In the genomic region with DNA sequence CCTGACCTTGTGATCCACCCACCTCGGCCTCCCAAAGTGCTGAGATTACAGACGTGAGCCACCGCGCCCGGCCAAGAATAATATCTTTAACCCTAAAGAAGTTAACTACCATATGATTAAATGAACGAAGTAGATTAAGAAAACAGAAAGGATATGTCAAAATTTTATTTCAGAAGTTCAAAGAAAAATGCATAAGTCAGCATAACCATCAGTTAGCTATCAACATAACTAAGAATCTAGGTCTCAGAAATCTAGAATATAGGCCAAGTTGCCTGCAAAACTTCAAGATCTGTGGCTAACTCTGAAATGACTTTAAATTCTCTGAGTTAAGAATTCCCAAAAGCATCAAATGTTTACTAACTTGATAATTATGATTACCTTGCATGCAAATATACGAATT, we compare ENCODE assay signal across 19 cellular contexts. TPM values are rescaled to one million over a fixed set of nuclear protein-coding genes. Genes with fewer than 3 reads are reported as not detected.
DNase-seq lines count a peak whose midpoint lies in the region; ATAC-seq, FAIRE-seq and TF ChIP-seq lines count a peak whose summit lies in the region.
"Had no signal": no experiment of that assay in that cellular context is flagged by ENCODE, and none has a peak within 500 bp of the region (broad histone marks: within the 10 kb centered on the region; RNA-seq: fewer than 3 reads in every experiment).

No MANE protein-coding gene starts in this region.

- H3K14ac ChIP-seq in H1 (ENCODE audit: insufficient read length): no peak overlapping the region

- no peaks in the 10 kb centered on the region for H3K4me1 Mint-ChIP-seq in activated naive CD4-positive, alpha-beta T cell treated with anti-CD3 and anti-CD28 coated beads, Interleukin-2, amount 10 ng/mL, durations not matched to agents 7 days and 5 days
- H3K4me1 Mint-ChIP-seq in activated naive CD4-positive, alpha-beta T cell treated with anti-CD3 and anti-CD28 coated beads for 36 hours (ENCODE audit: low read depth): no peaks in the 10 kb centered on the region
- H3K4me1 Mint-ChIP-seq in Caco-2 (ENCODE audit: low read depth, unreplicated experiment): no peaks in the 10 kb centered on the region
- H3K4me1 Mint-ChIP-seq: GM23338 had no signal

- H3K9me3 Mint-ChIP-seq in activated naive CD4-positive, alpha-beta T cell treated with anti-CD3 and anti-CD28 coated beads, Interleukin-2, amount 10 ng/mL, durations not matched to agents 7 days and 5 days: no peaks in the 10 kb centered on the region
- no peaks in the 10 kb centered on the region for H3K9me3 Mint-ChIP-seq in activated naive CD4-positive, alpha-beta T cell treated with anti-CD3 and anti-CD28 coated beads for 36 hours
- H3K9me3 Mint-ChIP-seq in Caco-2 (ENCODE audit: unreplicated experiment): no peaks in the 10 kb centered on the region
- H3K9me3 Mint-ChIP-seq: CD4-positive, alpha-beta T cell; GM23338; HFFc6 had no signal

- no peak for TF ChIP-seq RAD21 in H1 (IDR thresholded peaks at IDR 0.05 in 1 of 2, conservative IDR thresholded peaks at IDR 0.05 in 1 of 2; ENCODE audit: low read depth in 2 of 2, low read length in 2 of 2)

- no peaks in the 10 kb centered on the region; a peak in 1 of 4 replicates for H3K79me2 ChIP-seq in H1 (ENCODE audit: control insufficient read depth in 1 of 2, insufficient read depth in 2 of 2, low read length in 2 of 2)

- H3K9me3 ChIP-seq in Caco-2 (no peaks in the 10 kb centered on the region), H1 (ENCODE audit: insufficient read depth in 2 of 2, low read depth in 1 of 2, low read length in 1 of 2) (no peaks in the 10 kb centered on the region)

- no peak overlapping the region for H3K27ac ChIP-seq in H1 (ENCODE audit: low read depth, low read length)
- H3K27ac ChIP-seq: 22Rv1, C4-2B had no signal

- TF ChIP-seq POLR2A in H1 (IDR thresholded peaks at IDR 0.05; ENCODE audit: control extremely low read depth in 1 of 2, low read depth in 2 of 2, low read length in 2 of 2): no peak

- no peak overlapping the region for H3K18ac ChIP-seq in H1 (ENCODE audit: extremely low read depth, low read length)

- POLR2A ChIA-PET in Caco-2 (lab: Charles Lee) (no interaction called here), H1 (lab: Charles Lee; ENCODE audit: partially characterized antibody) (no interaction called here)

- H3K4ac ChIP-seq in H1 (replicated peaks; ENCODE audit: insufficient read length, low read depth, low read length): no peak overlapping the region

- peaks cover 44% of the 10 kb centered on the region for H3K36me3 Mint-ChIP-seq in activated naive CD4-positive, alpha-beta T cell treated with anti-CD3 and anti-CD28 coated beads, Interleukin-2, amount 10 ng/mL, durations not matched to agents 7 days and 5 days
- H3K36me3 Mint-ChIP-seq in activated naive CD4-positive, alpha-beta T cell treated with anti-CD3 and anti-CD28 coated beads for 36 hours (ENCODE audit: low read depth): peaks cover 36% of the 10 kb centered on the region
- peaks cover 79% of the 10 kb centered on the region for H3K36me3 Mint-ChIP-seq in Caco-2 (ENCODE audit: insufficient read depth, unreplicated experiment)

- H3K27me3 ChIP-seq in Caco-2 (replicated peaks; ENCODE audit: control insufficient read depth, insufficient read depth, low read length): no peaks in the 10 kb centered on the region
- no peaks in the 10 kb centered on the region for H3K27me3 ChIP-seq in H1 (replicated peaks in 1 of 4; ENCODE audit: control insufficient read depth in 3 of 4, extremely low read depth in 1 of 4, insufficient read depth in 3 of 4, low read length in 3 of 4)

- ATAC-seq in omental fat pad (ENCODE audit: low FRiP score): no peak
- ATAC-seq: GM23338, HCT116 had no signal

- no TSS peak for BruUV-seq in Caco-2 (replicated peaks; lab: Mats Ljungman, UMichigan)

- H3K9ac ChIP-seq in H1 (replicated peaks in 1 of 4; ENCODE audit: extremely low read depth in 1 of 4, low read depth in 3 of 4, low read length in 3 of 4): no peak overlapping the region

- no peak for TF ChIP-seq EP300 in H1 (IDR thresholded peaks at IDR 0.05; ENCODE audit: borderline replicate concordance in 1 of 2, low read depth in 2 of 2, low read length in 2 of 2)

- no peak overlapping the region for H3K23ac ChIP-seq in H1 (ENCODE audit: insufficient read length)

- H3K27ac Mint-ChIP-seq in activated naive CD4-positive, alpha-beta T cell treated with anti-CD3 and anti-CD28 coated beads, Interleukin-2, amount 10 ng/mL, durations not matched to agents 7 days and 5 days: peak overlapping the region; percentile 19
- H3K27ac Mint-ChIP-seq in activated naive CD4-positive, alpha-beta T cell treated with anti-CD3 and anti-CD28 coated beads for 36 hours: no peak overlapping the region
- H3K27ac Mint-ChIP-seq in Caco-2 (ENCODE audit: unreplicated experiment): peak overlapping the region; percentile 53
- H3K27ac Mint-ChIP-seq: CD4-positive, alpha-beta T cell; GM23338; HFFc6 had no signal

- H4K91ac ChIP-seq in H1 (replicated peaks; ENCODE audit: insufficient read length, low read length): no peak overlapping the region

- H4K20me1 ChIP-seq in H1 (replicated peaks in 1 of 2; ENCODE audit: control insufficient read depth in 1 of 2, insufficient read depth in 2 of 2, low read length in 2 of 2): peaks cover 2% of the 10 kb centered on the region in 2 experiments

- H2BK12ac ChIP-seq in H1 (ENCODE audit: low read depth, low read length): no peak overlapping the region

- H3K4me1 ChIP-seq in Caco-2 (no peaks in the 10 kb centered on the region), H1 (replicated peaks in 1 of 4; ENCODE audit: control insufficient read depth in 3 of 4, insufficient read depth in 4 of 4, low read length in 3 of 4) (no peaks in the 10 kb centered on the region)

- H2BK15ac ChIP-seq in H1 (ENCODE audit: low read length): no peak overlapping the region

- H3K56ac ChIP-seq in H1 (replicated peaks; ENCODE audit: insufficient read length, low read depth, low read length): no peak overlapping the region

- no peak overlapping the region for H2BK120ac ChIP-seq in H1 (replicated peaks; ENCODE audit: low read depth, low read length)

- no peak overlapping the region for H3K4me3 ChIP-seq in Caco-2 (ENCODE audit: low read depth, low read length)
- H3K4me3 ChIP-seq in H1 (ENCODE audit: extremely low read depth in 1 of 4, insufficient read depth in 2 of 4, low read depth in 3 of 4, low read length in 4 of 4): no peak overlapping the region
- H3K4me3 ChIP-seq: GM23338 had no signal

- H2AFZ ChIP-seq in H1 (ENCODE audit: low read length): no peak overlapping the region
- H2AFZ ChIP-seq: GM23338 had no signal

- no peak overlapping the region for H2BK20ac ChIP-seq in H1 (ENCODE audit: low read length)

- H3K27me3 Mint-ChIP-seq in activated naive CD4-positive, alpha-beta T cell treated with anti-CD3 and anti-CD28 coated beads, Interleukin-2, amount 10 ng/mL, durations not matched to agents 7 days and 5 days: no peaks in the 10 kb centered on the region
- H3K27me3 Mint-ChIP-seq in activated naive CD4-positive, alpha-beta T cell treated with anti-CD3 and anti-CD28 coated beads for 36 hours (ENCODE audit: low read depth): no peaks in the 10 kb centered on the region
- H3K27me3 Mint-ChIP-seq in Caco-2 (ENCODE audit: insufficient read depth, unreplicated experiment): no peaks in the 10 kb centered on the region
- H3K27me3 Mint-ChIP-seq: CD4-positive, alpha-beta T cell had no signal

- no peaks in the 10 kb centered on the region for H3K23me2 ChIP-seq in H1 (ENCODE audit: low read depth, low read length)

- H3K79me1 ChIP-seq in H1 (ENCODE audit: low read depth, low read length): no peaks in the 10 kb centered on the region

- no peaks in the 10 kb centered on the region for H3K36me3 ChIP-seq in Caco-2 (ENCODE audit: control insufficient read depth, insufficient read depth, low read length)
- H3K36me3 ChIP-seq in H1 (ENCODE audit: control insufficient read depth in 2 of 4, insufficient read depth in 4 of 4, low read length in 3 of 4): peaks cover 18 to 66% (median 51%) of the 10 kb centered on the region in 4 experiments

- DNase-seq in activated naive CD4-positive, alpha-beta T cell treated with anti-CD3 and anti-CD28 coated beads, Interleukin-2, amount 10 ng/mL, durations not matched to agents 7 days and 5 days: no peak
- DNase-seq in activated naive CD4-positive, alpha-beta T cell treated with anti-CD3 and anti-CD28 coated beads for 36 hours: no peak
- DNase-seq in Caco-2 (no peak), H1 (ENCODE audit: low read depth in 1 of 2, low spot score in 2 of 2) (no peak), omental fat pad (ENCODE audit: low spot score) (no peak), HuH-7.5 (ENCODE audit: low spot score) (no peak)
- DNase-seq in activated CD8-positive, alpha-beta memory T cell treated with anti-CD3 and anti-CD28 coated beads, Interleukin-2, amount 50 U/mL, for 48 hours: no peak
- DNase-seq: Calu3; CD4-positive, alpha-beta T cell; DMS79 treated with DMSO at 0.1 percent for 48 hours; GF-D8; H7; HFFc6; Karpas-422 had no signal

- H2BK5ac ChIP-seq in H1 (ENCODE audit: low read depth, low read length): no peak overlapping the region

- no peak overlapping the region for H3K4me3 Mint-ChIP-seq in activated naive CD4-positive, alpha-beta T cell treated with anti-CD3 and anti-CD28 coated beads, Interleukin-2, amount 10 ng/mL, durations not matched to agents 7 days and 5 days
- no peak overlapping the region for H3K4me3 Mint-ChIP-seq in activated naive CD4-positive, alpha-beta T cell treated with anti-CD3 and anti-CD28 coated beads for 36 hours
- no peak overlapping the region for H3K4me3 Mint-ChIP-seq in Caco-2 (ENCODE audit: unreplicated experiment)
- H3K4me3 Mint-ChIP-seq: CD4-positive, alpha-beta T cell; GM23338; HFFc6 had no signal

- H2AK5ac ChIP-seq in H1 (ENCODE audit: low read depth, low read length): no peak overlapping the region

- no peak overlapping the region for H3K4me2 ChIP-seq in H1 (ENCODE audit: insufficient read depth in 1 of 2, low read depth in 2 of 2, low read length in 2 of 2)
- H3K4me2 ChIP-seq: GM23338 had no signal

- 95% methylated on average over 7 of the region's 7 CpGs; no CpG with 5 or more reads in 1 of the 2 experiments for WGBS in H1 (ENCODE audit: extremely low coverage in 1 of 2, insufficient coverage in 1 of 2, insufficient read length in 1 of 2, insufficient replicate concordance in 2 of 2, low coverage in 1 of 2, low lambda C conversion rate in 2 of 2, missing lambda C conversion rate in 1 of 2), 2 experiments

- TF ChIP-seq CTCF in Caco-2 (IDR thresholded peaks at IDR 0.05; ENCODE audit: insufficient read depth in 1 of 2, low read depth in 1 of 2, low read length in 1 of 2, severe bottlenecking in 1 of 2, unreplicated experiment in 1 of 2) (no peak), H1 (IDR thresholded peaks at IDR 0.05; ENCODE audit: control extremely low read depth in 1 of 3, insufficient read depth in 1 of 3, low read depth in 1 of 3, low read length in 3 of 3) (no peak), omental fat pad (IDR thresholded peaks at IDR 0.05) (no peak)

- H4K8ac ChIP-seq in H1 (ENCODE audit: extremely low read depth, insufficient read depth, low read length): no peak overlapping the region

- FAIRE-seq in H1 (lab: Jason Lieb, UNC): no peak
- FAIRE-seq: HTR-8/SVneo had no signal

- H4K5ac ChIP-seq in H1 (ENCODE audit: insufficient read length, low read depth, low read length): no peak overlapping the region

- intact Hi-C loops in activated naive CD4-positive, alpha-beta T cell treated with anti-CD3 and anti-CD28 coated beads for 36 hours (cut with micrococcal nuclease): no loop called here
- intact Hi-C loops in Caco-2 (cut with micrococcal nuclease; ENCODE audit: unreplicated experiment): no loop called here

- CTCF ChIA-PET in activated naive CD4-positive, alpha-beta T cell treated with anti-CD3 and anti-CD28 coated beads, Interleukin-2, amount 10 ng/mL, durations not matched to agents 7 days and 5 days (lab: Charles Lee): no interaction called here
- CTCF ChIA-PET in activated naive CD4-positive, alpha-beta T cell treated with anti-CD3 and anti-CD28 coated beads for 36 hours (lab: Charles Lee): interaction anchor here (1.1 to 1.9 kb wide), 2 partner anchors 174 to 221 kb away, joined by 3 to 7 read pairs; no protein-coding TSS in a partner anchor
- CTCF ChIA-PET in Caco-2 (lab: Charles Lee): no interaction called here
- CTCF ChIA-PET in H1 (lab: Charles Lee; ENCODE audit: partially characterized antibody): interaction anchor here (0.7 to 1.3 kb wide), 3 partner anchors 15 to 174 kb away, joined by 3 read pairs; no protein-coding TSS in a partner anchor

RNA-seq across cellular contexts. Expression of a gene that starts 38.0 kb away (rescaled TPM):
- total RNA-seq in activated naive CD4-positive, alpha-beta T cell treated with anti-CD3 and anti-CD28 coated beads for 36 hours: 10 to 100 TPM; 14.0 to 16.8 TPM
- total RNA-seq in Caco-2 (2022) (24.4 and 25.3 TPM in 2 replicates), omental fat pad (10 to 100 TPM; 27.9 to 31.6 (median 28.4) TPM)
- total RNA-seq in H1 (2021; fragmentation: NEBNext Ultra II Directional; extraction: Animal tissue kit (Norgen Biotek cat#: 25700)): 22.1 and 24.5 TPM in 2 replicates
- 4.3 and 7.2 TPM in 2 replicates for polyA plus RNA-seq in H1 (2011; rRNA removed)
- polyA plus RNA-seq in H1 (2011; cell fraction: cytosol; rRNA removed): 6.0 TPM
- polyA plus RNA-seq in H1 (2011; cell fraction: nucleus; rRNA removed): 12.6 TPM
- polyA plus RNA-seq in H1 (2012, experiment 1 of 2): 10.9 to 14.2 TPM (median 13.5 TPM) in 4 replicates
- 0.94 TPM for polyA plus RNA-seq in H1 (2012, experiment 2 of 2)
- 11.6 TPM for polyA plus RNA-seq in H1 (2013, experiment 1 of 2)
- 12.1 TPM for polyA plus RNA-seq in H1 (2013, experiment 2 of 2)
- polyA minus RNA-seq in H1 (2011; rRNA and poly(A)+ RNA removed): 12.5 and 12.9 TPM in 2 replicates
- polyA minus RNA-seq in H1 (2011; cell fraction: cytosol; rRNA and poly(A)+ RNA removed): 9.7 TPM
- 16.1 TPM for polyA minus RNA-seq in H1 (2011; cell fraction: nucleus; rRNA and poly(A)+ RNA removed)

Comparison
In these comparisons a context has a peak if more than half of its experiments do, and no peak if none do; other contexts are left out.
1. CTCF ChIA-PET loops: an anchor here in activated naive CD4-positive, alpha-beta T cell treated with anti-CD3 and anti-CD28 coated beads for 36 hours (1.1 to 1.9 kb wide) and H1 (0.7 to 1.3 kb wide); none called in activated naive CD4-positive, alpha-beta T cell treated with anti-CD3 and anti-CD28 coated beads, Interleukin-2, amount 10 ng/mL, durations not matched to agents 7 days and 5 days and Caco-2.